ENCODE assay signal across 31 cellular contexts in genomic region chr2:26461601-26462023, GRCh38. TPM values are rescaled to one million over a fixed set of nuclear protein-coding genes. Genes with fewer than 3 reads are reported as not detected.
"Had no signal": no experiment of that assay in that cellular context is flagged by ENCODE, and none has a peak within 500 bp of the region (broad histone marks: within the 10 kb centered on the region; RNA-seq: fewer than 3 reads in every experiment).

No MANE protein-coding gene starts in this region.

- H3K4me3 ChIP-seq: left lung, ovary, psoas muscle, right atrium auricular region, skin epidermis, stomach, suprapubic skin, tibial nerve, uterus had no signal

- H3K4me1 Mint-ChIP-seq: activated T-helper 17 cell treated with anti-CD3 and anti-CD28 coated beads, Interleukin-2, amount 50 U/mL, for 72 hours; natural killer cell; stimulated activated memory B cell treated with anti-CD40 and anti-IgM and Interleukin-4, amounts not matched to agents 10 μg/mL and 1 μg/mL and 100 μg/mL, for 72 hours had no signal

- H3K27me3 ChIP-seq: left lung, ovary, right atrium auricular region, suprapubic skin, tibial nerve, uterus had no signal

- H3K4me1 ChIP-seq: uterus had no signal

- DNase-seq: activated CD4-positive, alpha-beta T cell treated with anti-CD3 and anti-CD28 coated beads, Interleukin-2, amount 50 U/mL, for 4 hours; activated CD8-positive, alpha-beta memory T cell treated with anti-CD3 and anti-CD28 coated beads for 24 hours; activated CD8-positive, alpha-beta memory T cell treated with anti-CD3 and anti-CD28 coated beads, Interleukin-2, amount 50 U/mL, for 4 hours; activated naive CD4-positive, alpha-beta T cell treated with anti-CD3 and anti-CD28 coated beads for 36 hours; activated T-cell treated with anti-CD3 and anti-CD28 coated beads, Interleukin-2, amount 50 U/mL, for 24 hours; amygdala; cerebellar nuclear complex; cortex of kidney; effector CD4-positive, alpha-beta T cell; midbrain; natural killer cell; stimulated activated CD4-positive, alpha-beta T cell treated with anti-CD3 and anti-CD28 coated beads, Interleukin-2, amount 100 ng/mL, for 24 hours; stomach; T1000; uterus had no signal

- ATAC-seq: activated CD4-positive, CD25-positive, alpha-beta regulatory T cell treated with anti-CD3 and anti-CD28 coated beads, Interleukin-2, amount 50 U/mL, for 24 hours; activated T-helper 17 cell treated with anti-CD3 and anti-CD28 coated beads, Interleukin-2, amount 50 U/mL, for 72 hours; natural killer cell; stimulated activated memory B cell treated with anti-CD40 and anti-IgM and Interleukin-4, amounts not matched to agents 10 μg/mL and 1 μg/mL and 100 μg/mL, for 72 hours had no signal

- H3K27me3 Mint-ChIP-seq: activated T-cell treated with anti-CD3 and anti-CD28 coated beads, Interleukin-2, amount 50 U/mL, for 24 hours; activated T-helper 17 cell treated with anti-CD3 and anti-CD28 coated beads, Interleukin-2, amount 50 U/mL, for 72 hours; stimulated activated memory B cell treated with anti-CD40 and anti-IgM and Interleukin-4, amounts not matched to agents 10 μg/mL and 1 μg/mL and 100 μg/mL, for 72 hours had no signal

- H3K9me3 Mint-ChIP-seq: activated naive CD4-positive, alpha-beta T cell treated with anti-CD3 and anti-CD28 coated beads for 36 hours; activated T-cell treated with anti-CD3 and anti-CD28 coated beads, Interleukin-2, amount 50 U/mL, for 24 hours; activated T-helper 17 cell treated with anti-CD3 and anti-CD28 coated beads, Interleukin-2, amount 50 U/mL, for 72 hours; natural killer cell; stimulated activated memory B cell treated with anti-CD40 and anti-IgM and Interleukin-4, amounts not matched to agents 10 μg/mL and 1 μg/mL and 100 μg/mL, for 72 hours; T-helper 1 cell treated with Interleukin-12 subunit alpha and Interleukin-12 subunit beta and Interleukin-4 antibody, amounts not matched to agents 30 μg/mL and 1 μg/mL, for 36 hours had no signal

- FAIRE-seq: endometrium had no signal

- H3K9me3 ChIP-seq: left lung, ovary, psoas muscle, right atrium auricular region, stomach, suprapubic skin, tibial nerve, uterus had no signal

- H3K27ac ChIP-seq: left lung, ovary, psoas muscle, right atrium auricular region, skin epidermis, stomach, suprapubic skin, uterus had no signal

- H3K27ac Mint-ChIP-seq: activated naive CD4-positive, alpha-beta T cell treated with anti-CD3 and anti-CD28 coated beads for 36 hours; activated T-cell treated with anti-CD3 and anti-CD28 coated beads, Interleukin-2, amount 50 U/mL, for 24 hours; activated T-helper 17 cell treated with anti-CD3 and anti-CD28 coated beads, Interleukin-2, amount 50 U/mL, for 72 hours; natural killer cell; stimulated activated memory B cell treated with anti-CD40 and anti-IgM and Interleukin-4, amounts not matched to agents 10 μg/mL and 1 μg/mL and 100 μg/mL, for 72 hours; T-helper 1 cell treated with Interleukin-12 subunit alpha and Interleukin-12 subunit beta and Interleukin-4 antibody, amounts not matched to agents 30 μg/mL and 1 μg/mL, for 36 hours had no signal

- H3K36me3 Mint-ChIP-seq: natural killer cell; stimulated activated memory B cell treated with anti-CD40 and anti-IgM and Interleukin-4, amounts not matched to agents 10 μg/mL and 1 μg/mL and 100 μg/mL, for 72 hours had no signal

- H3K36me3 ChIP-seq: left lung, ovary, right atrium auricular region, stomach, suprapubic skin, tibial nerve, uterus had no signal

- H3K4me3 Mint-ChIP-seq: activated naive CD4-positive, alpha-beta T cell treated with anti-CD3 and anti-CD28 coated beads for 36 hours; activated T-cell treated with anti-CD3 and anti-CD28 coated beads, Interleukin-2, amount 50 U/mL, for 24 hours; activated T-helper 17 cell treated with anti-CD3 and anti-CD28 coated beads, Interleukin-2, amount 50 U/mL, for 72 hours; natural killer cell; stimulated activated memory B cell treated with anti-CD40 and anti-IgM and Interleukin-4, amounts not matched to agents 10 μg/mL and 1 μg/mL and 100 μg/mL, for 72 hours; T-helper 1 cell treated with Interleukin-12 subunit alpha and Interleukin-12 subunit beta and Interleukin-4 antibody, amounts not matched to agents 30 μg/mL and 1 μg/mL, for 36 hours had no signal

RNA-seq across cellular contexts. Expression of gene OTOF, which starts 16.3 kb away (rescaled TPM):
- total RNA-seq: epithelial cell of proximal tubule, kidney epithelial cell had no signal

RNA-seq across cellular contexts. Expression of gene DRC1, which starts 59.9 kb away (rescaled TPM):
- total RNA-seq: activated naive CD4-positive, alpha-beta T cell treated with anti-CD3 and anti-CD28 coated beads for 36 hours; activated T-helper 17 cell treated with anti-CD3 and anti-CD28 coated beads, Interleukin-2, amount 50 U/mL, for 72 hours; epithelial cell of proximal tubule; fibroblast of villous mesenchyme; glomerular endothelial cell; natural killer cell; right atrium auricular region had no signal
- polyA plus RNA-seq: stomach had no signal
